In genomic region chr14:104436047-104436531, GRCh38 we compare ENCODE assay signal across 10 cellular contexts.
DNase-seq lines count a peak whose midpoint lies in the region; ATAC-seq and TF ChIP-seq lines count a peak whose summit lies in the region.
"Had no signal": no experiment of that assay in that cellular context is flagged by ENCODE, and none has a peak within 500 bp of the region (broad histone marks: within the 10 kb centered on the region; RNA-seq: fewer than 3 reads in every experiment).

No MANE protein-coding gene starts in this region.

- H3K27ac ChIP-seq in BLaER1: peak overlapping the region; percentile 78
- no peak overlapping the region for H3K27ac ChIP-seq in neuronal stem cell (replicated peaks; ENCODE audit: low read length)

- H3K14ac ChIP-seq in neuronal stem cell (ENCODE audit: low read length): peak overlapping the region; percentile 75

- no peaks in the 10 kb centered on the region for H3K36me3 Mint-ChIP-seq in immature natural killer cell
- H3K36me3 Mint-ChIP-seq: natural killer cell treated with Interleukin-12 subunit alpha and Interleukin-12 subunit beta and Interleukin-15 and Interleukin-18, amount 100 ng/mL, for 72 hours had no signal

- peaks cover 0 to 3% (median 0%) of the 10 kb centered on the region in 3 donors for H3K27me3 Mint-ChIP-seq in immature natural killer cell (ENCODE audit: low read depth in 3 of 3)
- H3K27me3 Mint-ChIP-seq: natural killer cell treated with Interleukin-12 subunit alpha and Interleukin-12 subunit beta and Interleukin-15 and Interleukin-18, amount 100 ng/mL, for 72 hours had no signal

- peak overlapping the region; percentile 98 for H2AK5ac ChIP-seq in neuronal stem cell (ENCODE audit: low read depth, low read length)

- H3K9me3 ChIP-seq in BLaER1 (no peaks in the 10 kb centered on the region), neuronal stem cell (replicated peaks in 1 of 2; ENCODE audit: control insufficient read depth in 2 of 2, insufficient read depth in 1 of 2, low read depth in 1 of 2, low read length in 2 of 2) (no peaks in the 10 kb centered on the region)

- DNase-seq in NCI-H226: peak; percentile 40
- peak; percentile 25 for DNase-seq in fibroblast of mammary gland (ENCODE audit: low read depth)
- DNase-seq in neuronal stem cell (ENCODE audit: low spot score): no peak
- no peak for DNase-seq in NCI-H524 (lab: John Stamatoyannopoulos, UW)
- DNase-seq in immature natural killer cell: no peak
- no peak for DNase-seq in NCI-H187 (lab: John Stamatoyannopoulos, UW)
- DNase-seq: DND-41 had no signal

- H3K9ac ChIP-seq in BLaER1: peak overlapping the region; percentile 51; the same call in 1 of the 2 replicates
- no peak overlapping the region for H3K9ac ChIP-seq in neuronal stem cell (ENCODE audit: low read depth, low read length, poor library complexity)

- no peak overlapping the region for H4K8ac ChIP-seq in neuronal stem cell (ENCODE audit: low read depth, low read length)

- H3K4ac ChIP-seq in neuronal stem cell (ENCODE audit: low read length): no peak overlapping the region

- peak overlapping the region; percentile 83 for H2BK120ac ChIP-seq in neuronal stem cell (ENCODE audit: low read depth, low read length)

- H3K27ac Mint-ChIP-seq in immature natural killer cell: no peak overlapping the region
- H3K27ac Mint-ChIP-seq: natural killer cell treated with Interleukin-12 subunit alpha and Interleukin-12 subunit beta and Interleukin-15 and Interleukin-18, amount 100 ng/mL, for 72 hours had no signal

- TF ChIP-seq CTCF in fibroblast of mammary gland (conservative IDR thresholded peaks at IDR 0.05; ENCODE audit: control insufficient read depth, insufficient read depth, low read depth, low read length): no peak

- H2BK15ac ChIP-seq in neuronal stem cell (ENCODE audit: low read length): peak overlapping the region; percentile 90

- no peaks in the 10 kb centered on the region for H3K4me1 Mint-ChIP-seq in immature natural killer cell

- no peak for ATAC-seq in GM18502 (IDR thresholded peaks at IDR 0.05; ENCODE audit: poor library complexity, unreplicated experiment)

- peak overlapping the region; percentile 29 for H3K23ac ChIP-seq in neuronal stem cell (ENCODE audit: low read depth, low read length, poor library complexity)

- no CpG with 5 or more reads among the region's 18 CpGs for WGBS in neuronal stem cell (ENCODE audit: extremely low coverage in 2 of 2, insufficient read length in 2 of 2, insufficient replicate concordance in 1 of 2), 2 donors

- H3K9me3 Mint-ChIP-seq in immature natural killer cell: no peaks in the 10 kb centered on the region
- H3K9me3 Mint-ChIP-seq: natural killer cell treated with Interleukin-12 subunit alpha and Interleukin-12 subunit beta and Interleukin-15 and Interleukin-18, amount 100 ng/mL, for 72 hours had no signal

- H3K4me2 ChIP-seq in BLaER1: peak overlapping the region; percentile 85
- H3K4me2 ChIP-seq in neuronal stem cell (ENCODE audit: insufficient read depth, low read length, poor library complexity, severe bottlenecking): no peak overlapping the region

- peak overlapping the region; percentile 94 for H3K18ac ChIP-seq in neuronal stem cell (ENCODE audit: low read length)

- no peaks in the 10 kb centered on the region for H3K36me3 ChIP-seq in BLaER1
- H3K36me3 ChIP-seq in neuronal stem cell (replicated peaks in 1 of 2; ENCODE audit: control insufficient read depth in 2 of 2, insufficient read depth in 2 of 2, low read length in 2 of 2): no peaks in the 10 kb centered on the region

- peak overlapping the region; percentile 17 for H2BK5ac ChIP-seq in neuronal stem cell (ENCODE audit: low read length)

- peak overlapping the region; percentile 22; the same call in 1 of the 2 replicates for H3K4me3 ChIP-seq in BLaER1
- H3K4me3 ChIP-seq in fibroblast of mammary gland (ENCODE audit: control insufficient read depth, low read depth, low read length): no peak overlapping the region
- H3K4me3 ChIP-seq in neuronal stem cell (ENCODE audit: low read length in 2 of 2): no peak overlapping the region

- peak overlapping the region; percentile 79 for H4K91ac ChIP-seq in neuronal stem cell (ENCODE audit: low read depth, low read length, poor library complexity)

- no peak overlapping the region for H2AFZ ChIP-seq in neuronal stem cell (ENCODE audit: low read length)

- no peak overlapping the region for H3K4me3 Mint-ChIP-seq in immature natural killer cell
- H3K4me3 Mint-ChIP-seq: natural killer cell treated with Interleukin-12 subunit alpha and Interleukin-12 subunit beta and Interleukin-15 and Interleukin-18, amount 100 ng/mL, for 72 hours had no signal

- no peaks in the 10 kb centered on the region for H3K79me1 ChIP-seq in neuronal stem cell (ENCODE audit: low read depth, low read length)

- H2BK12ac ChIP-seq in neuronal stem cell (ENCODE audit: low read length): peak overlapping the region; percentile 98

- peaks cover 55% of the 10 kb centered on the region for H3K4me1 ChIP-seq in BLaER1
- peaks cover 0 to 18% of the 10 kb centered on the region in 2 donors for H3K4me1 ChIP-seq in neuronal stem cell (ENCODE audit: control insufficient read depth in 2 of 2, insufficient read depth in 1 of 2, low read depth in 1 of 2, low read length in 2 of 2)

- H4K20me1 ChIP-seq in BLaER1: no peaks in the 10 kb centered on the region

- H3K27me3 ChIP-seq in BLaER1 (no peaks in the 10 kb centered on the region), neuronal stem cell (ENCODE audit: control insufficient read depth in 3 of 3, insufficient read depth in 3 of 3, low read depth in 1 of 3, low read length in 3 of 3) (peaks cover 0 to 13% (median 0%) of the 10 kb centered on the region in 3 experiments)

Comparison
In these comparisons a context has a peak if more than half of its experiments do, and no peak if none do; other contexts are left out.
1. DNase-seq: peak in NCI-H226 (single experiment) and fibroblast of mammary gland (single experiment); none in neuronal stem cell (single experiment), NCI-H524 (0 of 2), immature natural killer cell (0 of 3) and NCI-H187 (0 of 2).